ENCODE assay signal across 8 cellular contexts in the genomic region with DNA sequence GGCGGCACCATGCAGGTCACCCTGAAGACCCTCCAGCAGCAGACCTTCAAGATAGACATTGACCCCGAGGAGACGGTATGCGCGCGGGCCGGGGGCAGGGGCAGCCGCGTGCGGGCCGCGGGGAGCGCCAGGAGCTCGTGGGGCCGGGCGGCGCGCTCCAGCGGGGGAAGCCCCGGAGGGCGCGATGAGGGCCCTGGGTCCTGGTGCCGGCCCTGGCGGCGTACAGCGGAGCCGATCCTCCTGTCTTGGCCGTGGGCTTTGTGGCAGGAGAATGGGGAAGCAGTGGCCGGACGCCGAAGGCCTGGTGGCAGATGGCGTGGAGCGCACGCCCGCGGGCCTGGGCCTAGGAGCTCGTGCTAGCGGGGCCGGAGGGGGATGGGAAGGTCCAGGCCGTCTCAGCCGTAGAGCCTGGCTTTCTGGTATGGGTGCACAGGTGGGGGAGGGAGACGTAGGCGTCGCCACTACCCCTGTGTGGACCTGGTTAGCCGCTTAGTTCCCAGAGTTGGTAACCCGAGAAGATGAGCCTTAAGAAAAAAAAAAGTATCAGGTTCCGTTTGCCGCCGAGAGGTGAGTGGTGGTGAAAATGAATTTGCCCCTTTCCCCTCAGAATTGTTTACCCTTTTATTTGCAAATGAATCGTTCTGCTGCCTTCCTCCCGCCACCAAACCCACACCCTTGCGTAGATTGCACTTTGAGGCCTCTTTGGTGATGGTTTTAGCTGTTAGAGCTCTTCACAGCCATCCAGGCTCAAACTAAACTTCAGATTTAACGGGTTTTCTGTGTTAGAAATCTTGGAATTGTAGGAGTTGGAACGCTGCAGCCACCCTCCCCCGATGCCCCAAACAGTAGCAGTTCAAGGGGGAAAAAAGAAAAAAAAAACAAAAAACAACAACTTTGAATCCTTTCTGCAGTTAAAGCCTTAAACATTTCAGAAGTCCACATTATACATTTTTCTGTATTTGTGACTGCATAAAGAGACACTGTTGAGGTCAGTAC. TPM values are rescaled to one million over a fixed set of nuclear protein-coding genes. Genes with fewer than 3 reads are reported as not detected.
DNase-seq lines count a peak whose midpoint lies in the region; ATAC-seq and TF ChIP-seq lines count a peak whose summit lies in the region.

No MANE protein-coding gene starts in this region.

- H3K36me3 ChIP-seq in CD4-positive, alpha-beta memory T cell (ENCODE audit: insufficient read depth, low read length), result no peaks in the 10 kb centered on the region
- H3K36me3 ChIP-seq in mucosa of rectum (ENCODE audit: control insufficient read depth in 2 of 2, insufficient read depth in 2 of 2, low read length in 2 of 2), result no peaks in the 10 kb centered on the region

- no peaks in the 10 kb centered on the region for H3K27me3 Mint-ChIP-seq in CD4-positive, alpha-beta memory T cell

- peak overlapping the region; percentile 66 to 85 for H3K4me3 ChIP-seq in CD4-positive, alpha-beta memory T cell (ENCODE audit: low read length in 2 of 2)
- H3K4me3 ChIP-seq in epithelial cell of proximal tubule (ENCODE audit: low read depth, low read length) (peak overlapping the region; percentile 62), mucosa of rectum (ENCODE audit: low read length in 2 of 2) (peak overlapping the region; percentile 86 to 93)

- peak overlapping the region; percentile 93 to 99 (median 96) for H3K4me3 Mint-ChIP-seq in CD4-positive, alpha-beta memory T cell

- H3K9ac ChIP-seq in mucosa of rectum (ENCODE audit: low read depth in 1 of 2, low read length in 2 of 2), result peak overlapping the region; percentile 88 to 89

- CTCF ChIA-PET in CD4-positive, alpha-beta memory T cell (lab: Charles Lee; ENCODE audit: partially characterized antibody), result interaction anchor here (2.7 kb wide), 1 partner anchor 58 kb away, joined by 10 read pairs; no protein-coding TSS in a partner anchor

- no peaks in the 10 kb centered on the region for H3K9me3 ChIP-seq in CD4-positive, alpha-beta memory T cell (ENCODE audit: control insufficient read depth in 1 of 2, low read length in 2 of 2)
- no peaks in the 10 kb centered on the region for H3K9me3 ChIP-seq in mucosa of rectum (ENCODE audit: control insufficient read depth in 2 of 2, low read length in 2 of 2)

- no peaks in the 10 kb centered on the region for H3K27me3 ChIP-seq in CD4-positive, alpha-beta memory T cell (ENCODE audit: insufficient read depth, low read length)
- no peaks in the 10 kb centered on the region for H3K27me3 ChIP-seq in mucosa of rectum (ENCODE audit: control insufficient read depth in 2 of 2, insufficient read depth in 2 of 2, low read length in 2 of 2)

- ATAC-seq in GM19438 (IDR thresholded peaks at IDR 0.05; ENCODE audit: low read depth, unreplicated experiment) (peak; percentile 47), HG03521 (IDR thresholded peaks at IDR 0.05; ENCODE audit: unreplicated experiment) (peak; percentile 31)

- H3K9me3 Mint-ChIP-seq in CD4-positive, alpha-beta memory T cell, result no peaks in the 10 kb centered on the region

- peaks cover 32 to 65% (median 42%) of the 10 kb centered on the region in 4 donors for H3K4me1 Mint-ChIP-seq in CD4-positive, alpha-beta memory T cell

- intact Hi-C loops in CD4-positive, alpha-beta memory T cell (cut with micrococcal nuclease), result loop anchor here (1.0 to 5.0 kb wide), 7 partner anchors 15 to 1833 kb away; a partner anchor contains a TSS

- no peak for TF ChIP-seq CTCF in epithelial cell of proximal tubule (conservative IDR thresholded peaks at IDR 0.05; ENCODE audit: low read depth, low read length)

- DNase-seq in CD4-positive, alpha-beta memory T cell, result peak; percentile 66 to 78 (median 71)
- DNase-seq in NOMO-1 treated with DMSO at 0.1 percent for 48 hours (lab: John Stamatoyannopoulos, UW; ENCODE audit: unreplicated experiment), result peak; percentile 62
- peak; percentile 52 for DNase-seq in activated T-cell treated with anti-CD3 and anti-CD28 coated beads for 24 hours (ENCODE audit: low read depth)
- DNase-seq in epithelial cell of proximal tubule (ENCODE audit: low read depth), result no peak
- DNase-seq in stimulated activated CD8-positive, alpha-beta memory T cell treated with anti-CD3 and anti-CD28 coated beads, Interleukin-4, amount 100 ng/mL, for 48 hours, result peak; percentile 79

- H3K4me1 ChIP-seq in CD4-positive, alpha-beta memory T cell (ENCODE audit: insufficient read depth, low read length), result peaks cover 53% of the 10 kb centered on the region
- peaks cover 16 to 22% of the 10 kb centered on the region in 2 donors for H3K4me1 ChIP-seq in mucosa of rectum (ENCODE audit: control insufficient read depth in 2 of 2, insufficient read depth in 2 of 2, low read length in 2 of 2)

- H3K27ac Mint-ChIP-seq in CD4-positive, alpha-beta memory T cell, result peak overlapping the region; percentile 92 to 98 (median 95)

- H3K27ac ChIP-seq in CD4-positive, alpha-beta memory T cell (ENCODE audit: low read depth, low read length), result peak overlapping the region; percentile 91
- peak overlapping the region; percentile 97 to 98 for H3K27ac ChIP-seq in mucosa of rectum (ENCODE audit: low read depth in 2 of 2, low read length in 2 of 2)

- peaks cover 0 to 10% of the 10 kb centered on the region in 2 donors for H3K36me3 Mint-ChIP-seq in CD4-positive, alpha-beta memory T cell

- POLR2A ChIA-PET in CD4-positive, alpha-beta memory T cell (lab: Charles Lee; ENCODE audit: partially characterized antibody), result interaction anchor here (0.6 to 2.2 kb wide), 11 partner anchors 8 to 146 kb away, joined by 3 to 11 read pairs (median 4); no protein-coding TSS in a partner anchor

RNA-seq across cellular contexts. Expression of a gene that starts 0.8 kb away (rescaled TPM):
- 10 to 100 TPM; 49.5 to 54.2 TPM for total RNA-seq in CD4-positive, alpha-beta memory T cell
- polyA plus RNA-seq in CD4-positive, alpha-beta memory T cell, result 10 to 100 TPM in 1 of 2 donors, 1 to 10 TPM in 1; 8.1 to 12.0 TPM
- total RNA-seq in epithelial cell of proximal tubule, result 62.8 and 82.8 TPM in 2 replicates
